Comparison of ENCODE assay signal across 1 cellular context in the genomic region with DNA sequence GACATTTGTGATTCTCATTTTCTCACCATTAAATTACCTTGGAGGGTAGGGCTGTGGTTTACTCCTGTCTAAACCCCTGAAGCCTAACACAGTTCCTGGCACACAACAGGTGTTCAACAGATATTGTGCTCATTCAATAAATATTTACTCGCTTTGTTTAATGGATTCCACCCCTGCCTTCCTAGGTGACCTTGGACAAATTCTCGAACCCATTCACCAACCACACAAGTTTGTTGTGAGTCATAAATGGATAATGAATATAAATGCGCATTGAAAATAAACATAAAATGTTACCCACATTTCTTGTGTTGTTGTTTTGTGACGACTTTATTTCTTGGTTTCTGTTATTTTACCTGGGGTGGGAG.
TF ChIP-seq lines count a peak whose summit lies in the region.

No MANE protein-coding gene starts in this region.

TF ChIP-seq in WTC11, 78 proteins besides CTCF, POLR2A, EP300 and RAD21 (continued from another document):
- TF ChIP-seq CREM (CRISPR knock-in tag; IDR thresholded peaks at IDR 0.05) = no peak
- TF ChIP-seq, protein P1, sequence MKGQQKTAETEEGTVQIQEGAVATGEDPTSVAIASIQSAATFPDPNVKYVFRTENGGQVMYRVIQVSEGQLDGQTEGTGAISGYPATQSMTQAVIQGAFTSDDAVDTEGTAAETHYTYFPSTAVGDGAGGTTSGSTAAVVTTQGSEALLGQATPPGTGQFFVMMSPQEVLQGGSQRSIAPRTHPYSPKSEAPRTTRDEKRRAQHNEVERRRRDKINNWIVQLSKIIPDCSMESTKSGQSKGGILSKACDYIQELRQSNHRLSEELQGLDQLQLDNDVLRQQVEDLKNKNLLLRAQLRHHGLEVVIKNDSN (CRISPR knock-in tag; IDR thresholded peaks at IDR 0.05) = no peak
- no peak for TF ChIP-seq CREB1 (CRISPR knock-in tag; IDR thresholded peaks at IDR 0.05)
- TF ChIP-seq NFYB (CRISPR knock-in tag; conservative IDR thresholded peaks at IDR 0.05; ENCODE audit: low read depth) = no peak
- TF ChIP-seq, protein P2, sequence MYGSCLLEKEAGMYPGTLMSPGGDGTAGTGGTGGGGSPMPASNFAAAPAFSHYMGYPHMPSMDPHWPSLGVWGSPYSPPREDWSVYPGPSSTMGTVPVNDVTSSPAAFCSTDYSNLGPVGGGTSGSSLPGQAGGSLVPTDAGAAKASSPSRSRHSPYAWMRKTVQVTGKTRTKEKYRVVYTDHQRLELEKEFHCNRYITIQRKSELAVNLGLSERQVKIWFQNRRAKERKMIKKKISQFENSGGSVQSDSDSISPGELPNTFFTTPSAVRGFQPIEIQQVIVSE (CRISPR knock-in tag; IDR thresholded peaks at IDR 0.05; ENCODE audit: borderline replicate concordance) = no peak
- no peak for TF ChIP-seq ELF4 (CRISPR knock-in tag; IDR thresholded peaks at IDR 0.05; ENCODE audit: low read depth)
- no peak for TF ChIP-seq TCF7 (CRISPR knock-in tag; IDR thresholded peaks at IDR 0.05; ENCODE audit: low read depth)
